Comparison of ENCODE assay signal across 27 cellular contexts in the genomic region with DNA sequence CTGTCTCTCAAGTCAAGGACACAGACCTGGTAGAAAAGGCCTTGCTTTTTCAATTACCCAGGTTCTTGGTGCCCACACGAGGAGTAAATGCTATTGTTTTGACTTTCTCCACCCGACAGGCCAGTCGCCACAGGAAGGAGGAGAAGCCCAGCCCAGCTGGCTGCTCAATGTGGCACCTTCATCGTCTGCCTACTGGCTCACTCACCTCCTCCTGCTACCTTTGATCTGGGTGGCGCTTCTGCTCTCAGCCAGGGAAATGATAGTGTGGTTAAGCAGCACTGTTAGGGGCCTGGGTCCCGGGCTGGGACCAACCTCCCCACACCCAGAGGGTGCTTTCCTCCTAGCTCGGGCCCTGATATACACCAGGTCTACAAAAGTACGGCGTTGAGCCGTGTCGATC.
DNase-seq lines count a peak whose midpoint lies in the region; ATAC-seq and TF ChIP-seq lines count a peak whose summit lies in the region.
"Had no signal": no experiment of that assay in that cellular context is flagged by ENCODE, and none has a peak within 500 bp of the region (broad histone marks: within the 10 kb centered on the region; RNA-seq: fewer than 3 reads in every experiment).

No MANE protein-coding gene starts in this region.

- H3K36me3 ChIP-seq in Loucy (ENCODE audit: insufficient read depth, low read length): no peaks in the 10 kb centered on the region
- no peaks in the 10 kb centered on the region for H3K36me3 ChIP-seq in upper lobe of right lung
- H3K36me3 ChIP-seq in WERI-Rb-1: no peaks in the 10 kb centered on the region
- H3K36me3 ChIP-seq: heart left ventricle, sigmoid colon, vagina had no signal

- H3K4me2 ChIP-seq in Loucy (ENCODE audit: low read depth, low read length, poor library complexity, severe bottlenecking): peak overlapping the region; percentile 91
- H3K4me2 ChIP-seq: GM23338 had no signal

- TF ChIP-seq CTCF in Loucy (conservative IDR thresholded peaks at IDR 0.05; ENCODE audit: low read length) (no peak), upper lobe of right lung (IDR thresholded peaks at IDR 0.05) (no peak), WERI-Rb-1 (IDR thresholded peaks at IDR 0.05; ENCODE audit: low read depth, low read length) (no peak)

- no peaks in the 10 kb centered on the region for H3K9me3 ChIP-seq in Loucy (ENCODE audit: insufficient read depth, low read depth, low read length)
- H3K9me3 ChIP-seq in upper lobe of right lung: no peaks in the 10 kb centered on the region
- no peaks in the 10 kb centered on the region for H3K9me3 ChIP-seq in WERI-Rb-1 (ENCODE audit: severe bottlenecking)
- H3K9me3 ChIP-seq: heart left ventricle, psoas muscle, sigmoid colon, vagina had no signal

- H3K9me2 ChIP-seq in Loucy (replicated peaks; ENCODE audit: low read depth, low read length): no peaks in the 10 kb centered on the region

- H3K27ac ChIP-seq in upper lobe of right lung (peak overlapping the region; percentile 18), WERI-Rb-1 (no peak overlapping the region)
- H3K27ac ChIP-seq: coronary artery, heart left ventricle, HL-60, psoas muscle, sigmoid colon, vagina had no signal

- peaks cover 3% of the 10 kb centered on the region for H3K9me3 Mint-ChIP-seq in activated naive CD8-positive, alpha-beta T cell treated with anti-CD3 and anti-CD28 coated beads, Interleukin-2, amount 50 U/mL, for 24 hours

- H3K4me3 ChIP-seq in Loucy (ENCODE audit: low read length, poor library complexity, severe bottlenecking) (peak overlapping the region; percentile 69), upper lobe of right lung (no peak overlapping the region), WERI-Rb-1 (ENCODE audit: low read depth, low read length) (no peak overlapping the region)
- H3K4me3 ChIP-seq: coronary artery, GM23338, heart left ventricle, psoas muscle, sigmoid colon, vagina had no signal

- H3K36me3 Mint-ChIP-seq in activated naive CD8-positive, alpha-beta T cell treated with anti-CD3 and anti-CD28 coated beads, Interleukin-2, amount 50 U/mL, for 24 hours (ENCODE audit: low read depth): no peaks in the 10 kb centered on the region
- H3K36me3 Mint-ChIP-seq: CD14-positive monocyte; stimulated activated naive B cell treated with anti-CD40 and anti-IgM and Interleukin-4, amounts not matched to agents 10 μg/mL and 1 μg/mL and 100 μg/mL, for 72 hours had no signal

- H3K4me3 Mint-ChIP-seq in activated naive CD8-positive, alpha-beta T cell treated with anti-CD3 and anti-CD28 coated beads, Interleukin-2, amount 50 U/mL, for 24 hours: peak overlapping the region; percentile 27
- H3K4me3 Mint-ChIP-seq: activated B cell treated with CpG ODN at 0.5 μM for 24 hours; effector memory CD8-positive, alpha-beta T cell; GM23338; HFFc6; stimulated activated naive B cell treated with anti-CD40 and anti-IgM and Interleukin-4, amounts not matched to agents 10 μg/mL and 1 μg/mL and 100 μg/mL, for 72 hours had no signal

- H3K27me3 ChIP-seq in Loucy (ENCODE audit: insufficient read depth, low read length, poor library complexity, severe bottlenecking) (no peaks in the 10 kb centered on the region), upper lobe of right lung (no peaks in the 10 kb centered on the region), WERI-Rb-1 (ENCODE audit: insufficient read depth, low read depth, severe bottlenecking) (no peaks in the 10 kb centered on the region)
- H3K27me3 ChIP-seq: sigmoid colon, vagina had no signal

- H3K9ac ChIP-seq in Loucy (ENCODE audit: low read depth, low read length, poor library complexity, severe bottlenecking): peak overlapping the region; percentile 81

- H3K4me1 Mint-ChIP-seq in activated naive CD8-positive, alpha-beta T cell treated with anti-CD3 and anti-CD28 coated beads, Interleukin-2, amount 50 U/mL, for 24 hours: peaks cover 21% of the 10 kb centered on the region
- H3K4me1 Mint-ChIP-seq: activated B cell treated with CpG ODN at 0.5 μM for 24 hours, CD14-positive monocyte, GM23338 had no signal

- H3K27ac Mint-ChIP-seq in activated naive CD8-positive, alpha-beta T cell treated with anti-CD3 and anti-CD28 coated beads, Interleukin-2, amount 50 U/mL, for 24 hours: no peak overlapping the region
- H3K27ac Mint-ChIP-seq: activated B cell treated with CpG ODN at 0.5 μM for 24 hours; effector memory CD8-positive, alpha-beta T cell; GM23338; HFFc6; stimulated activated naive B cell treated with anti-CD40 and anti-IgM and Interleukin-4, amounts not matched to agents 10 μg/mL and 1 μg/mL and 100 μg/mL, for 72 hours had no signal

- H3F3A ChIP-seq in Loucy (ENCODE audit: low read depth): 0 out of 2 replicates have a peak, but pooled peaks cover 2% of the 10 kb centered on the region

- H3K27me3 Mint-ChIP-seq in activated naive CD8-positive, alpha-beta T cell treated with anti-CD3 and anti-CD28 coated beads, Interleukin-2, amount 50 U/mL, for 24 hours: no peaks in the 10 kb centered on the region

- no peak for ATAC-seq in activated naive CD8-positive, alpha-beta T cell treated with anti-CD3 and anti-CD28 coated beads, Interleukin-2, amount 50 U/mL, for 24 hours
- no peak for ATAC-seq in upper lobe of right lung
- ATAC-seq in HG02870 (IDR thresholded peaks at IDR 0.05; ENCODE audit: unreplicated experiment): no peak
- ATAC-seq: effector memory CD8-positive, alpha-beta T cell; GM23338; heart left ventricle; Panc1; psoas muscle; stimulated activated naive B cell treated with anti-CD40 and anti-IgM and Interleukin-4, amounts not matched to agents 10 μg/mL and 1 μg/mL and 100 μg/mL, for 72 hours had no signal

- H3K79me2 ChIP-seq in Loucy (ENCODE audit: insufficient read depth, low read length): no peaks in the 10 kb centered on the region

- H2AFZ ChIP-seq in Loucy (ENCODE audit: low read length): peak overlapping the region; percentile 88
- H2AFZ ChIP-seq: GM23338 had no signal

- no peaks in the 10 kb centered on the region for H4K20me1 ChIP-seq in Loucy (ENCODE audit: insufficient read depth, low read length, poor library complexity, severe bottlenecking)

- H3K4me1 ChIP-seq in Loucy (ENCODE audit: insufficient read depth, low read length, poor library complexity, severe bottlenecking): peaks cover 41% of the 10 kb centered on the region
- H3K4me1 ChIP-seq in upper lobe of right lung: no peaks in the 10 kb centered on the region
- H3K4me1 ChIP-seq: psoas muscle, sigmoid colon had no signal

- intact Hi-C loops in upper lobe of right lung (cut with DNase I): no loop called here

- DNase-seq in stimulated activated CD4-positive, alpha-beta T cell treated with anti-CD3 and anti-CD28 coated beads, Interleukin-15, amount 100 ng/mL, for 24 hours: peak; percentile 10
- no peak for DNase-seq in stimulated activated CD4-positive, alpha-beta T cell treated with anti-CD3 and anti-CD28 coated beads, Interleukin-4, amount 100 ng/mL, for 4 hours
- DNase-seq in activated naive CD8-positive, alpha-beta T cell treated with anti-CD3 and anti-CD28 coated beads, Interleukin-2, amount 50 U/mL, for 24 hours: peak; percentile 4
- DNase-seq in upper lobe of right lung (no peak), C1 segment of cervical spinal cord (lab: John Stamatoyannopoulos, UW) (no peak), WERI-Rb-1 (no peak)
- DNase-seq: activated B cell treated with CpG ODN at 0.5 μM for 24 hours; effector memory CD8-positive, alpha-beta T cell; foreskin fibroblast; heart left ventricle; HFFc6; Kasumi-1; MV-4-11; NK-92 treated with Interleukin-12 subunit alpha and Interleukin-12 subunit beta, amount 100 ng/mL, for 24 hours; nucleus accumbens; psoas muscle; SHP77 treated with DMSO at 0.1 percent for 48 hours; sigmoid colon; stimulated activated naive B cell treated with anti-CD40 and anti-IgM and Interleukin-4, amounts not matched to agents 10 μg/mL and 1 μg/mL and 100 μg/mL, for 72 hours had no signal

Comparison
In these comparisons a context has a peak if more than half of its experiments do, and no peak if none do; other contexts are left out.
1. DNase-seq: peak in stimulated activated CD4-positive, alpha-beta T cell treated with anti-CD3 and anti-CD28 coated beads, Interleukin-15, amount 100 ng/mL, for 24 hours (single experiment) and activated naive CD8-positive, alpha-beta T cell treated with anti-CD3 and anti-CD28 coated beads, Interleukin-2, amount 50 U/mL, for 24 hours (single experiment); none in stimulated activated CD4-positive, alpha-beta T cell treated with anti-CD3 and anti-CD28 coated beads, Interleukin-4, amount 100 ng/mL, for 4 hours (0 of 2), upper lobe of right lung (single experiment), C1 segment of cervical spinal cord (0 of 14) and WERI-Rb-1 (single experiment).